Comparison of ENCODE assay signal across 27 cellular contexts in genomic region chr3:35721628-35722027, GRCh38.
"Had no signal": no experiment of that assay in that cellular context is flagged by ENCODE, and none has a peak within 500 bp of the region (broad histone marks: within the 10 kb centered on the region; RNA-seq: fewer than 3 reads in every experiment).

No MANE protein-coding gene starts in this region.

- H3K4me3 ChIP-seq: MG63 had no signal

- H3K36me3 Mint-ChIP-seq: activated naive CD8-positive, alpha-beta T cell; brain had no signal

- H3K9ac ChIP-seq: KMS-11 had no signal

- H3K27me3 ChIP-seq: MG63 had no signal

- H3K36me3 ChIP-seq: MG63 had no signal

- H3K27ac ChIP-seq: KMS-11, VCaP had no signal

- H3K4me1 Mint-ChIP-seq: activated CD4-positive, alpha-beta memory T cell treated with anti-CD3 and anti-CD28 coated beads, Interleukin-2, amount 10 ng/mL, durations not matched to agents 7 days and 5 days; activated CD4-positive, alpha-beta T cell treated with anti-CD3 and anti-CD28 coated beads for 36 hours; activated T-helper 17 cell treated with anti-CD3 and anti-CD28 coated beads, Interleukin-2, amount 50 U/mL, for 72 hours; central memory CD8-positive, alpha-beta T cell had no signal

- H3K9me3 ChIP-seq: MG63 had no signal

- H3K4me3 Mint-ChIP-seq: activated CD4-positive, alpha-beta memory T cell treated with anti-CD3 and anti-CD28 coated beads, Interleukin-2, amount 10 ng/mL, durations not matched to agents 7 days and 5 days; activated CD4-positive, alpha-beta T cell treated with anti-CD3 and anti-CD28 coated beads for 36 hours; activated naive CD4-positive, alpha-beta T cell treated with anti-CD3 and anti-CD28 coated beads for 36 hours; activated naive CD8-positive, alpha-beta T cell; activated T-helper 17 cell treated with anti-CD3 and anti-CD28 coated beads, Interleukin-2, amount 50 U/mL, for 72 hours; brain; central memory CD8-positive, alpha-beta T cell had no signal

- H3K4me2 ChIP-seq: KMS-11 had no signal

- H3K27ac Mint-ChIP-seq: activated CD4-positive, alpha-beta memory T cell treated with anti-CD3 and anti-CD28 coated beads, Interleukin-2, amount 10 ng/mL, durations not matched to agents 7 days and 5 days; activated CD4-positive, alpha-beta T cell treated with anti-CD3 and anti-CD28 coated beads for 36 hours; activated naive CD4-positive, alpha-beta T cell treated with anti-CD3 and anti-CD28 coated beads for 36 hours; activated naive CD8-positive, alpha-beta T cell; activated T-helper 17 cell treated with anti-CD3 and anti-CD28 coated beads, Interleukin-2, amount 50 U/mL, for 72 hours had no signal

- FAIRE-seq: colon, RCC 7860 had no signal

- H3K27me3 Mint-ChIP-seq: activated CD4-positive, alpha-beta memory T cell treated with anti-CD3 and anti-CD28 coated beads, Interleukin-2, amount 10 ng/mL, durations not matched to agents 7 days and 5 days; activated T-helper 17 cell treated with anti-CD3 and anti-CD28 coated beads, Interleukin-2, amount 50 U/mL, for 72 hours; brain; central memory CD8-positive, alpha-beta T cell had no signal

- ATAC-seq: activated CD4-positive, alpha-beta T cell treated with anti-CD3 and anti-CD28 coated beads for 36 hours; activated T-helper 17 cell treated with anti-CD3 and anti-CD28 coated beads, Interleukin-2, amount 50 U/mL, for 72 hours; PC-3 had no signal

- DNase-seq: activated CD4-positive, alpha-beta memory T cell treated with anti-CD3 and anti-CD28 coated beads, Interleukin-2, amount 10 ng/mL, durations not matched to agents 7 days and 5 days; activated CD4-positive, alpha-beta T cell treated with anti-CD3 and anti-CD28 coated beads for 36 hours; activated CD4-positive, alpha-beta T cell treated with anti-CD3 and anti-CD28 coated beads, Interleukin-2, amount 50 U/mL, for 1 hour; activated CD4-positive, CD25-positive, alpha-beta regulatory T cell; activated gamma-delta T cell; activated naive CD4-positive, alpha-beta T cell treated with anti-CD3 and anti-CD28 coated beads for 36 hours; activated T-cell treated with anti-CD3 and anti-CD28 coated beads for 4 hours; activated T-cell treated with anti-CD3 and anti-CD28 coated beads, Interleukin-2, amount 50 U/mL, for 48 hours; amygdala; MG63; NCI-H1105; NCI-H1436; NCI-H1694 treated with DMSO at 0.1 percent for 48 hours; NCI-H2081; NCI-H510A treated with DMSO at 0.1 percent for 48 hours; NCI-H69; PC-3; SIG-M5; T-helper 1 cell had no signal

- H3K9me3 Mint-ChIP-seq: activated CD4-positive, alpha-beta memory T cell treated with anti-CD3 and anti-CD28 coated beads, Interleukin-2, amount 10 ng/mL, durations not matched to agents 7 days and 5 days; activated naive CD4-positive, alpha-beta T cell treated with anti-CD3 and anti-CD28 coated beads for 36 hours; activated T-helper 17 cell treated with anti-CD3 and anti-CD28 coated beads, Interleukin-2, amount 50 U/mL, for 72 hours; brain; central memory CD8-positive, alpha-beta T cell had no signal
